In the genomic region with DNA sequence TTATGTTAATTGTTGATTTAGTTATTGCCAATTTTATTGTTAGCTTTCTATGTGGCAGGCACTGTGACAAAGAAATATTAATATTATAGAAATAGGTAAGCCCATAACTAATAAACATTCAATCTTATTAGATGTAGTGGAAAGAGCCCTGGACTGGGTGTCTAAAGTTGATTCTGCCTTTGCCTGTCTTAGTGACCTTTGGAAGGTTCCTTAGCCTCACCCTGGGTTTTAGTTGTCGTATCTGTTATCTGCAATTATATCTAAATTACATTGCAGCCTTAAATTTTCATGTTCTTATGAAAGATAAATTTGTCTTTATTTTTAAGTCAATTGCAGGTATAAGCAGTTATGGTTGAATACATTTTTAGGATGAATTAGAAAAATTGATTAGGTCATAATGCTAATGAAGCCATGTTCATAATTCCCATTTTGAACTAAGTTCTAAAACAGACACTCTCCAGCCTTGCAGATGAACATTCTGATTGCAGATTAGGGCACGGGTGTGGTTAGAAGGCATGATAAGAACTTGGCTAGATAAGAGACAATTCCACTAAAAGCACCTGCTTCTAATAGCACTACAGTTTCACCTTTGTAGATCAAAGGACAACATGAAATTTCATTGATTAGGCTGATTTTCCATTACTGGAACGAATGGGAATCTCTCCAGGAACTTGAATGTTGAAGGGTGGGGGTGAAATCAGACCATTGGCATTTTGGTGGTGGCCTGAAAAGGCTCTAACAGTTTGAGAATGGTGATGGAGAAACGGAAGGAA, we compare ENCODE assay signal across 23 cellular contexts.
"Had no signal": no experiment of that assay in that cellular context is flagged by ENCODE, and none has a peak within 500 bp of the region (broad histone marks: within the 10 kb centered on the region; RNA-seq: fewer than 3 reads in every experiment).

No MANE protein-coding gene starts in this region.

- H3K27ac ChIP-seq: SJSA1, SK-N-MC had no signal

- H3K9me3 ChIP-seq: MG63, SJSA1 had no signal

- H3K36me3 ChIP-seq: MG63, SJSA1 had no signal

- H3K27me3 ChIP-seq: MG63 had no signal

- H3K4me1 ChIP-seq: SJSA1 had no signal

- H3K4me3 ChIP-seq: MG63, SJSA1, SK-N-MC had no signal

- DNase-seq: IMR-90, Karpas-422, KG1, MG63, NCI-H1092, NCI-H1105 treated with DMSO at 0.1 percent for 48 hours, NCI-H1417 treated with DMSO at 0.1 percent for 48 hours, NCI-H146, NCI-H1694 treated with DMSO at 0.1 percent for 48 hours, NCI-H1930, NCI-H2081, NCI-H2107, NCI-H2227 treated with DMSO at 0.1 percent for 48 hours, NCI-H446, NCI-H510A, NCI-H524 treated with DMSO at 0.1 percent for 48 hours, NCI-H69, NCI-H774, Right ventricle myocardium superior, RPMI8226, SIG-M5 had no signal
